8 cellular contexts compared by ENCODE assay signal in the genomic region with DNA sequence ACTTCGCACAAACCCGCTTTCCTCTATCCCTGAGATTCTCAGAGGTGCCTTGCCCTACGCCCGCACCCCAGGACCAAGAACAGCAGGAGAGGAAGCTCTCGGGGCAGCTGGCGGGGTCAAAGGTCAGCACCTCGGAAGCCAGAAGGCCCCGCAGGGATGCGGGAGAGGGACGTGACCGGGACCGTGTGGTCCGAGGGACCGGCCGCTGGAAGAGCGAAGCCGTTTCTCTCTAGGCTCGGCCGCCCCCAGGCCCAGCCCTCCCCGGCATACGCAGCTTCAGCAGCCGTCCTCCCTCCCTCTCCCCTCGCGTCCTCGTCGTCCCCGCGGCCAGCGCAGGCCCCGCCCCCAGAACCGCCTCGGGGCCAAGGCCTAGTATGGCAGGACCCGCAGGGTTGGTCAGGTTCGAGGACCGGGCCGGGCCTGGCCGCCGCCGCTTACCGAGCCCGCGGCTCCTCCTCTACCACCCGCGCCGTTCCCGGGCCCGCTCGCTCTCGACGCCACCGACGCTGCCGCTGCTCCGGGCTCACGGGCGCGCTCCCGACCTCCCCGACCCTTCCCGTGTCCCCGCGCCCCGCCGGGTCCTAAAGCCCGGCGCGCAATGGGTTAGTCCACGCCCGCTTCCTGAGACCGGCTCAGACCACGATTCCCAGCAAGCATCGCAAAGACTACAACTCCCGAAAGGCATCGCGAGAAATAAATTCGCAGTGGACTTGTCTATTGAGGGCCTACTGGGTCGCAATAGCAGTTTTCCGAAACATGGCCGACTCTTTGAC. TPM values are rescaled to one million over a fixed set of nuclear protein-coding genes. Genes with fewer than 3 reads are reported as not detected.
A peak's percentile ranks its signal among the peaks of the same experiment; 100 is the strongest.
DNase-seq lines count a peak whose midpoint lies in the region; ATAC-seq, FAIRE-seq and TF ChIP-seq lines count a peak whose summit lies in the region.

A gene with protein sequence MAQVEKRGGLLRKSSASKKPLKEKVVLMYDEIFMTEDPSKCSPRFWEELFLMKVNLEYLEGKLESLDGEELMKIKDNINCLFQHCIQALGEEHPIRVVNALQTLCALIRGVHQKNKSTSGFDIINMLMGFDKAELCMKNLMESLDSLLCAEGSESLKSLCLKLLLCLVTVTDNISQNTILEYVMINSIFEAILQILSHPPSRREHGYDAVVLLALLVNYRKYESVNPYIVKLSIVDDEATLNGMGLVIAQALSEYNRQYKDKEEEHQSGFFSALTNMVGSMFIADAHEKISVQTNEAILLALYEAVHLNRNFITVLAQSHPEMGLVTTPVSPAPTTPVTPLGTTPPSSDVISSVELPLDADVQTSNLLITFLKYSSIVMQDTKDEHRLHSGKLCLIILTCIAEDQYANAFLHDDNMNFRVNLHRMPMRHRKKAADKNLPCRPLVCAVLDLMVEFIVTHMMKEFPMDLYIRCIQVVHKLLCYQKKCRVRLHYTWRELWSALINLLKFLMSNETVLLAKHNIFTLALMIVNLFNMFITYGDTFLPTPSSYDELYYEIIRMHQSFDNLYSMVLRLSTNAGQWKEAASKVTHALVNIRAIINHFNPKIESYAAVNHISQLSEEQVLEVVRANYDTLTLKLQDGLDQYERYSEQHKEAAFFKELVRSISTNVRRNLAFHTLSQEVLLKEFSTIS (minus strand): TSS at position 527 of the 773 bp plus-strand sequence. CDS start 16,059 bp downstream, outside the sequence.

- H3K36me3 ChIP-seq in ACC112 (ENCODE audit: insufficient read depth, low read length) (no peaks in the 10 kb centered on the region), bronchial epithelial cell (ENCODE audit: control insufficient read depth, insufficient read depth, low read length) (no peaks in the 10 kb centered on the region)

- peak within 1 kb of the TSS; percentile 95 for H2AFZ ChIP-seq in ACC112 (ENCODE audit: low read length, unreplicated experiment)

- TF ChIP-seq CTCF in WI38 (IDR thresholded peaks at IDR 0.05; ENCODE audit: low read depth, low read length) (no peak), bronchial epithelial cell (IDR thresholded peaks at IDR 0.05; ENCODE audit: insufficient read depth, low read length, severe bottlenecking) (no peak)

- H3K4me3 ChIP-seq in ACC112 (ENCODE audit: low read depth, low read length) = peak within 1 kb of the TSS; percentile 96
- peak within 1 kb of the TSS; percentile 92 for H3K4me3 ChIP-seq in WI38 (ENCODE audit: low read depth, low read length)
- peak within 1 kb of the TSS; percentile 94 for H3K4me3 ChIP-seq in bronchial epithelial cell (ENCODE audit: low read depth, low read length)

- peaks cover 33 to 45% of the 10 kb centered on the region in 2 donors for H3K4me1 Mint-ChIP-seq in immature natural killer cell

- H3K9me3 Mint-ChIP-seq in immature natural killer cell = no peaks in the 10 kb centered on the region

- peaks cover 0 to 3% (median 2%) of the 10 kb centered on the region in 3 donors for H3K27me3 Mint-ChIP-seq in immature natural killer cell (ENCODE audit: low read depth in 3 of 3)

- no peak for FAIRE-seq in bronchial epithelial cell (lab: Jason Lieb, UNC)

- ATAC-seq in GM18868 (IDR thresholded peaks at IDR 0.05; ENCODE audit: unreplicated experiment) (peak; percentile 89), HG03108 (IDR thresholded peaks at IDR 0.05; ENCODE audit: unreplicated experiment) (peak; percentile 93)

- H3K27me3 ChIP-seq in ACC112 (ENCODE audit: insufficient read depth, low read length) = no peaks in the 10 kb centered on the region
- H3K27me3 ChIP-seq in bronchial epithelial cell (ENCODE audit: control insufficient read depth, insufficient read depth, low read length) = no peaks in the 10 kb centered on the region

- peaks cover 10% of the 10 kb centered on the region for H3K4me1 ChIP-seq in ACC112 (ENCODE audit: control insufficient read depth, insufficient read depth, low read length, unreplicated experiment)

- H3K79me2 ChIP-seq in ACC112 (ENCODE audit: control insufficient read depth, insufficient read depth, low read length, unreplicated experiment) = peaks cover 34% of the 10 kb centered on the region

- H3K4me3 Mint-ChIP-seq in immature natural killer cell = peak within 1 kb of the TSS; percentile 93 to 99 (median 95)

- H3K27ac Mint-ChIP-seq in immature natural killer cell = peak within 1 kb of the TSS; percentile 87 to 98 (median 96)

- DNase-seq in NCI-H2196 treated with DMSO at 0.1 percent for 48 hours (lab: John Stamatoyannopoulos, UW; ENCODE audit: unreplicated experiment) (peak; percentile 75), bronchial epithelial cell (ENCODE audit: low read depth) (peak; percentile 94), immature natural killer cell (peak; percentile 90), smooth muscle cell of the brain vasculature (ENCODE audit: low read depth, low spot score) (peak; percentile 93)

- no peaks in the 10 kb centered on the region for H3K36me3 Mint-ChIP-seq in immature natural killer cell

- H3K27ac ChIP-seq in ACC112 (ENCODE audit: low read depth, low read length) = peak within 1 kb of the TSS; percentile 63

RNA-seq across cellular contexts. Expression of the gene that starts here (rescaled TPM):
- total RNA-seq in bronchial epithelial cell = 6.3 and 10.1 TPM in 2 replicates
- polyA plus RNA-seq in immature natural killer cell = 10 to 100 TPM; 14.4 to 19.8 (median 17.5) TPM

Comparison
In these comparisons a context has a peak if more than half of its experiments do, and no peak if none do; other contexts are left out.
1. Peak in every context shown above with its lines: DNase-seq, ATAC-seq, H3K4me3 ChIP-seq and H3K27ac ChIP-seq.